In the genomic region with DNA sequence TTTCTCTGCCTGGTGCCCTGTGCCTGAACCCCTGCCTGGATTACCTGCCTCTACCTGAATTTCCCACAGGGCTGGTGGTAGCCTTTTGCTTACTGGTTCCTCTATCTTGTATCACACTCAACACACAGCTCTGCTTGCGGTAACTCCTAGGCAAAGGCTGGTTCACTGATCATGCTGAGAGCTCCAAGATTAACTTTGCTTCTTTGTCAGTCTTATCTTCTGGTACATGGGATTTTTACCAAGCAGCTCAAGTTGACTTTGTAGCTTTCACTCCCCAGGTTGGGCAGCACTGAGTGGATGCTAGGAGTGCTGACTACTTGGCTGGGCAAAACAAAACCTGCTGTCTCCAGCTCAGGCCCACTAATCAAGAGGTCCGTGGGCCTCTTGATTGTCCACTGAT, we compare ENCODE assay signal across 20 cellular contexts.
A peak's percentile ranks its signal among the peaks of the same experiment; 100 is the strongest.
DNase-seq lines count a peak whose midpoint lies in the region; FAIRE-seq and TF ChIP-seq lines count a peak whose summit lies in the region.
"Had no signal": no experiment of that assay in that cellular context is flagged by ENCODE, and none has a peak within 500 bp of the region (broad histone marks: within the 10 kb centered on the region; RNA-seq: fewer than 3 reads in every experiment).

No MANE protein-coding gene starts in this region.

- DNase-seq in H1 (ENCODE audit: low read depth in 1 of 2, low spot score in 2 of 2), result no peak
- peak; percentile 83 for DNase-seq in esophagus muscularis mucosa (ENCODE audit: extremely low spot score)
- DNase-seq in mesendoderm, result peak; percentile 54
- DNase-seq in tibial artery, result no peak
- DNase-seq in suprapubic skin (ENCODE audit: low spot score in 2 of 2), result no peak
- DNase-seq: AML-193; Caco-2; Calu3; CD4-positive, alpha-beta T cell; CD8-positive, alpha-beta T cell; DMS79 treated with DMSO at 0.1 percent for 48 hours; GF-D8 had no signal

- no peak overlapping the region for H3K27ac ChIP-seq in H1 (ENCODE audit: low read depth, low read length)
- H3K27ac ChIP-seq in esophagus muscularis mucosa (replicated peaks in 1 of 4), result no peak overlapping the region
- H3K27ac ChIP-seq in mesendoderm (ENCODE audit: low read depth, low read length), result no peak overlapping the region
- no peak overlapping the region for H3K27ac ChIP-seq in tibial artery
- no peak overlapping the region for H3K27ac ChIP-seq in suprapubic skin
- H3K27ac ChIP-seq: 22Rv1; A549; BLaER1 treated with 17β-estradiol and CSF1 and Interleukin-3, amounts not matched to agents 10 nM and 100 nM; C4-2B had no signal

- H3K18ac ChIP-seq in H1 (ENCODE audit: extremely low read depth, low read length) (no peak overlapping the region), mesendoderm (ENCODE audit: low read length) (no peak overlapping the region)

- no peak overlapping the region for H3K4me3 ChIP-seq in H1 (ENCODE audit: extremely low read depth in 1 of 4, insufficient read depth in 2 of 4, low read depth in 3 of 4, low read length in 4 of 4)
- no peak overlapping the region for H3K4me3 ChIP-seq in esophagus muscularis mucosa
- H3K4me3 ChIP-seq in mesendoderm (ENCODE audit: low read length), result no peak overlapping the region
- H3K4me3 ChIP-seq in tibial artery, result no peak overlapping the region
- no peak overlapping the region for H3K4me3 ChIP-seq in suprapubic skin
- H3K4me3 ChIP-seq: A549; BLaER1 treated with 17β-estradiol and CSF1 and Interleukin-3, amounts not matched to agents 10 nM and 100 nM had no signal

- H4K5ac ChIP-seq in H1 (ENCODE audit: insufficient read length, low read depth, low read length) (no peak overlapping the region), mesendoderm (ENCODE audit: low read length) (no peak overlapping the region)

- intact Hi-C loops in esophagus muscularis mucosa (cut with DNase I), result no loop called here
- intact Hi-C loops in tibial artery (cut with DNase I; ENCODE audit: low total_unique reads), result no loop called here

- no peak overlapping the region for H2AFZ ChIP-seq in H1 (ENCODE audit: low read length)

- no peak overlapping the region for H2BK5ac ChIP-seq in H1 (ENCODE audit: low read depth, low read length)
- no peak overlapping the region for H2BK5ac ChIP-seq in mesendoderm (ENCODE audit: low read length)

- TF ChIP-seq POLR2A in H1 (IDR thresholded peaks at IDR 0.05; ENCODE audit: control extremely low read depth in 1 of 2, low read depth in 2 of 2, low read length in 2 of 2), result no peak
- no peak for TF ChIP-seq POLR2A in esophagus muscularis mucosa (IDR thresholded peaks at IDR 0.05; ENCODE audit: low read depth)
- no peak for TF ChIP-seq POLR2A in suprapubic skin (IDR thresholded peaks at IDR 0.05)

- POLR2A ChIA-PET in H1 (lab: Charles Lee; ENCODE audit: partially characterized antibody), result no interaction called here

- no peak for TF ChIP-seq EP300 in H1 (IDR thresholded peaks at IDR 0.05; ENCODE audit: borderline replicate concordance in 1 of 2, low read depth in 2 of 2, low read length in 2 of 2)
- TF ChIP-seq EP300 in esophagus muscularis mucosa (IDR thresholded peaks at IDR 0.05), result no peak
- no peak for TF ChIP-seq EP300 in suprapubic skin (IDR thresholded peaks at IDR 0.05)

- no peaks in the 10 kb centered on the region for H3K36me3 ChIP-seq in H1 (ENCODE audit: control insufficient read depth in 2 of 4, insufficient read depth in 4 of 4, low read length in 3 of 4)
- no peaks in the 10 kb centered on the region for H3K36me3 ChIP-seq in esophagus muscularis mucosa
- H3K36me3 ChIP-seq in mesendoderm (ENCODE audit: control insufficient read depth, insufficient read depth, low read length), result no peaks in the 10 kb centered on the region
- no peaks in the 10 kb centered on the region for H3K36me3 ChIP-seq in tibial artery
- no peaks in the 10 kb centered on the region for H3K36me3 ChIP-seq in suprapubic skin
- H3K36me3 ChIP-seq: BLaER1 treated with 17β-estradiol and CSF1 and Interleukin-3, amounts not matched to agents 10 nM and 100 nM had no signal

- H3K9ac ChIP-seq in H1 (replicated peaks in 1 of 4; ENCODE audit: extremely low read depth in 1 of 4, low read depth in 3 of 4, low read length in 3 of 4), result no peak overlapping the region
- H3K9ac ChIP-seq in mesendoderm (ENCODE audit: low read length), result no peak overlapping the region
- H3K9ac ChIP-seq: BLaER1 treated with 17β-estradiol and CSF1 and Interleukin-3, amounts not matched to agents 10 nM and 100 nM had no signal

- no peak overlapping the region for H3K23ac ChIP-seq in H1 (ENCODE audit: insufficient read length)
- no peak overlapping the region for H3K23ac ChIP-seq in mesendoderm (ENCODE audit: low read length)

- no peak overlapping the region for H4K91ac ChIP-seq in H1 (replicated peaks; ENCODE audit: insufficient read length, low read length)

- no peak overlapping the region for H3K14ac ChIP-seq in H1 (ENCODE audit: insufficient read length)

- no peak for TF ChIP-seq RAD21 in H1 (IDR thresholded peaks at IDR 0.05 in 1 of 2, conservative IDR thresholded peaks at IDR 0.05 in 1 of 2; ENCODE audit: low read depth in 2 of 2, low read length in 2 of 2)

- H2BK20ac ChIP-seq in H1 (ENCODE audit: low read length), result no peak overlapping the region

- H2BK15ac ChIP-seq in H1 (ENCODE audit: low read length) (no peak overlapping the region), mesendoderm (replicated peaks; ENCODE audit: low read depth) (no peak overlapping the region)

- H2BK12ac ChIP-seq in H1 (ENCODE audit: low read depth, low read length), result no peak overlapping the region

- H2AK5ac ChIP-seq in H1 (ENCODE audit: low read depth, low read length) (no peak overlapping the region), mesendoderm (ENCODE audit: low read length) (no peak overlapping the region)

- 92% methylated on average over 2 of the region's 2 CpGs; no CpG with 5 or more reads in 1 of the 2 experiments for WGBS in H1 (ENCODE audit: extremely low coverage in 1 of 2, insufficient coverage in 1 of 2, insufficient read length in 1 of 2, insufficient replicate concordance in 2 of 2, low coverage in 1 of 2, low lambda C conversion rate in 2 of 2, missing lambda C conversion rate in 1 of 2), 2 experiments
- 93% methylated on average over 2 of the region's 2 CpGs for WGBS in esophagus muscularis mucosa
- no CpG with 5 or more reads among the region's 2 CpGs for WGBS in mesendoderm (ENCODE audit: extremely low coverage, insufficient coverage, low lambda C conversion rate)
- WGBS in suprapubic skin, result 90% methylated on average over 2 of the region's 2 CpGs

- no peak for FAIRE-seq in H1 (lab: Jason Lieb, UNC)
- FAIRE-seq: A549, D721Med, G401.6, GM12891, GM19239 had no signal

- peak overlapping the region; percentile 3; the same call in 1 of the 2 replicates for H4K8ac ChIP-seq in H1 (ENCODE audit: extremely low read depth, insufficient read depth, low read length)
- H4K8ac ChIP-seq in mesendoderm (ENCODE audit: low read depth, low read length), result no peak overlapping the region

- H3K4me2 ChIP-seq in H1 (ENCODE audit: insufficient read depth in 1 of 2, low read depth in 2 of 2, low read length in 2 of 2), result no peak overlapping the region
- no peak overlapping the region for H3K4me2 ChIP-seq in mesendoderm (ENCODE audit: low read length)
- H3K4me2 ChIP-seq: A549; BLaER1 treated with 17β-estradiol and CSF1 and Interleukin-3, amounts not matched to agents 10 nM and 100 nM had no signal

- H2BK120ac ChIP-seq in H1 (replicated peaks; ENCODE audit: low read depth, low read length) (no peak overlapping the region), mesendoderm (ENCODE audit: low read depth, low read length) (no peak overlapping the region)

- no peaks in the 10 kb centered on the region for H4K20me1 ChIP-seq in H1 (replicated peaks in 1 of 2; ENCODE audit: control insufficient read depth in 1 of 2, insufficient read depth in 2 of 2, low read length in 2 of 2)
- H4K20me1 ChIP-seq: BLaER1 treated with 17β-estradiol and CSF1 and Interleukin-3, amounts not matched to agents 10 nM and 100 nM had no signal

- CTCF ChIA-PET in H1 (lab: Charles Lee; ENCODE audit: partially characterized antibody), result interaction anchor here (0.9 to 1.6 kb wide), 4 partner anchors 12 to 279 kb away, joined by 3 to 5 read pairs (median 3); no protein-coding TSS in a partner anchor

- H3K79me1 ChIP-seq in H1 (ENCODE audit: low read depth, low read length) (no peaks in the 10 kb centered on the region), mesendoderm (ENCODE audit: low read length) (no peaks in the 10 kb centered on the region)

- H3K4me1 ChIP-seq in H1 (replicated peaks in 1 of 4; ENCODE audit: control insufficient read depth in 3 of 4, insufficient read depth in 4 of 4, low read length in 3 of 4) (peaks cover 0 to 11% (median 6%) of the 10 kb centered on the region in 4 experiments; a peak in 4 of 7 replicates), esophagus muscularis mucosa (no peaks in the 10 kb centered on the region), mesendoderm (ENCODE audit: control insufficient read depth, low read depth, low read length) (peaks cover 4% of the 10 kb centered on the region), tibial artery (no peaks in the 10 kb centered on the region), suprapubic skin (no peaks in the 10 kb centered on the region)
- H3K4me1 ChIP-seq: A549; BLaER1 treated with 17β-estradiol and CSF1 and Interleukin-3, amounts not matched to agents 10 nM and 100 nM; Caco-2 had no signal

- H3K23me2 ChIP-seq in H1 (ENCODE audit: low read depth, low read length), result no peaks in the 10 kb centered on the region

- no peaks in the 10 kb centered on the region for H3K79me2 ChIP-seq in H1 (ENCODE audit: control insufficient read depth in 1 of 2, insufficient read depth in 2 of 2, low read length in 2 of 2)
- H3K79me2 ChIP-seq in mesendoderm (ENCODE audit: control insufficient read depth, insufficient read depth, low read length), result no peaks in the 10 kb centered on the region

- H3K56ac ChIP-seq in H1 (replicated peaks; ENCODE audit: insufficient read length, low read depth, low read length), result no peak overlapping the region
- H3K56ac ChIP-seq in mesendoderm (ENCODE audit: low read length), result no peak overlapping the region

- H3K27me3 ChIP-seq in H1 (replicated peaks in 1 of 4; ENCODE audit: control insufficient read depth in 3 of 4, extremely low read depth in 1 of 4, insufficient read depth in 3 of 4, low read length in 3 of 4) (no peaks in the 10 kb centered on the region), esophagus muscularis mucosa (no peaks in the 10 kb centered on the region), mesendoderm (ENCODE audit: insufficient read depth, low read length, poor library complexity) (no peaks in the 10 kb centered on the region), tibial artery (no peaks in the 10 kb centered on the region), suprapubic skin (no peaks in the 10 kb centered on the region)
- H3K27me3 ChIP-seq: BLaER1 treated with 17β-estradiol and CSF1 and Interleukin-3, amounts not matched to agents 10 nM and 100 nM had no signal

- no peaks in the 10 kb centered on the region for H3K9me3 ChIP-seq in H1 (ENCODE audit: insufficient read depth in 2 of 2, low read depth in 1 of 2, low read length in 1 of 2)
- no peaks in the 10 kb centered on the region for H3K9me3 ChIP-seq in esophagus muscularis mucosa
- H3K9me3 ChIP-seq in tibial artery, result no peaks in the 10 kb centered on the region
- no peaks in the 10 kb centered on the region for H3K9me3 ChIP-seq in suprapubic skin
- H3K9me3 ChIP-seq: A549; BLaER1 treated with 17β-estradiol and CSF1 and Interleukin-3, amounts not matched to agents 10 nM and 100 nM; Caco-2 had no signal

- TF ChIP-seq CTCF in H1 (IDR thresholded peaks at IDR 0.05; ENCODE audit: control extremely low read depth in 1 of 3, insufficient read depth in 1 of 3, low read depth in 1 of 3, low read length in 3 of 3) (no peak), esophagus muscularis mucosa (IDR thresholded peaks at IDR 0.05) (no peak), tibial artery (IDR thresholded peaks at IDR 0.05) (no peak), suprapubic skin (IDR thresholded peaks at IDR 0.05) (no peak)

- H3K4ac ChIP-seq in H1 (replicated peaks; ENCODE audit: insufficient read length, low read depth, low read length) (no peak overlapping the region), mesendoderm (ENCODE audit: low read depth, low read length) (no peak overlapping the region)

Comparison
In these comparisons a context has a peak if more than half of its experiments do, and no peak if none do; other contexts are left out.
1. DNase-seq: peak in esophagus muscularis mucosa (single experiment) and mesendoderm (single experiment); none in H1 (0 of 2), tibial artery (0 of 2) and suprapubic skin (0 of 2).